ENCODE assay signal across 1 cellular context in the genomic region with DNA sequence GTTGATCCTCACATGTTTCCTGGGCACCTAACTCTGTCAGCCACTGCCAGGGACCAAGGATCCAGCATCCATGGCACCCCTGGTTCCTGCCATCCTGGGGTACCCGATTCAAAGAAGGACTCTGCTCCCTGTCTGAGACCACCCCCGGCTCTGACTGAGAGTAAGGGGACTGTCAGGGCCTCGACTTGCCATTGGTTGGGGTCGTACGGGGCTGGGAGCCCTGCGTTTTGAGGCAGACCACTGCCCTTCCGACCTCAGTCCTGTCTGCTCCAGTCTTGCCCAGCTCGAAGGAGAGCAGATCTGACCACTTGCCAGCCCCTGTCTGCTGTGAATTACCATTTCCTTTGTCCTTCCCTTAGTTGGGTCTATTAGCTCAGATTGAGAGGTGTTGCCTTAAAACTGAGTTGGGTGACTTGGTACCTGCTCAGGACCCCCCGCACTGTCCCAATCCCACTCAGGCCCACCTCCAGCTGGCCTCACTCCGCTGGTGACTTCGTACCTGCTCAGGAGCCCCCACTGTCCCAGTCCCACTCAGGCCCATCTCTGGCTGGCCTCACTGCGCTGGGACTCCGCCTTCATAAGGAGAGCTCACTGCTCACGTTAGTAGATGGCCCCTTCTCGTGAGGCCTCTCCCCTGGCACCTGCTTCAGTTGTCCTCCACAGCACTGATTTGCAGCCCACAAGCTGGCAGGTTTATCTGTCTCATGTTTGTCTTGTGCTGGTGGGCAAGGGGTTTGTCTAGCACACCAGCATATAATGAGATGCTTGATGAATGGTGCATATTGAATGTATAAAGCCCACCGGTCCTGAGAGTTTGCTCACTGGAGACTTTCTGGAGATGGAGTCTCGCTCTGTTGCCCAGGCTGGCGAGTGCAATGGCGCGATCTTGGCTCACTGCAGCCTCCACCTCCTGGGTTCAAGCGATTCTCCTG.
TF ChIP-seq lines count a peak whose summit lies in the region.

No MANE protein-coding gene starts in this region.

TF ChIP-seq in IMR-90, 13 proteins besides CTCF, POLR2A, EP300 and RAD21:
- no peak for TF ChIP-seq BHLHE40 (IDR thresholded peaks at IDR 0.05; ENCODE audit: low read depth, low read length)
